Comparison of ENCODE assay signal across 8 cellular contexts in genomic region chr10:89644967-89645741, GRCh38. TPM values are rescaled to one million over a fixed set of nuclear protein-coding genes. Genes with fewer than 3 reads are reported as not detected.
A peak's percentile ranks its signal among the peaks of the same experiment; 100 is the strongest.
DNase-seq lines count a peak whose midpoint lies in the region; ATAC-seq, FAIRE-seq and TF ChIP-seq lines count a peak whose summit lies in the region.

PANK1 (minus strand) TSS chr10:89645242; CDS start chr10:89644891, 351 bp downstream.

- no peaks in the 10 kb centered on the region for H3K9me3 ChIP-seq in lower lobe of right lung

- H3K27ac Mint-ChIP-seq in activated CD4-positive, alpha-beta memory T cell treated with anti-CD3 and anti-CD28 coated beads for 36 hours = peak within 1 kb of the TSS; percentile 59

- peaks cover 7% of the 10 kb centered on the region for H3K4me1 Mint-ChIP-seq in activated CD4-positive, alpha-beta memory T cell treated with anti-CD3 and anti-CD28 coated beads for 36 hours (ENCODE audit: low read depth)

- FAIRE-seq in GM19239 (lab: Jason Lieb, UNC) = peak; percentile 92

- H3K27me3 Mint-ChIP-seq in activated CD4-positive, alpha-beta memory T cell treated with anti-CD3 and anti-CD28 coated beads for 36 hours = no peaks in the 10 kb centered on the region

- H3K36me3 ChIP-seq in lower lobe of right lung = no peaks in the 10 kb centered on the region

- peak within 1 kb of the TSS; percentile 86 for H3K4me3 ChIP-seq in lower lobe of right lung

- peak within 1 kb of the TSS; percentile 94 for H3K27ac ChIP-seq in C4-2B
- peak within 1 kb of the TSS; percentile 76 for H3K27ac ChIP-seq in lower lobe of right lung

- CTCF ChIA-PET in activated CD4-positive, alpha-beta memory T cell treated with anti-CD3 and anti-CD28 coated beads for 36 hours (lab: Charles Lee) = interaction anchor here (2.1 kb wide), 1 partner anchor 56 kb away, joined by 9 read pairs; the partner anchor contains the start of gene KIF20B

- no peaks in the 10 kb centered on the region for H3K9me3 Mint-ChIP-seq in activated CD4-positive, alpha-beta memory T cell treated with anti-CD3 and anti-CD28 coated beads for 36 hours

- ATAC-seq in HG03432 (IDR thresholded peaks at IDR 0.05; ENCODE audit: unreplicated experiment) (peak; percentile 55), lower lobe of right lung (peak; percentile 79 to 83)

- peaks cover 24% of the 10 kb centered on the region for H3K4me1 ChIP-seq in lower lobe of right lung

- POLR2A ChIA-PET in activated CD4-positive, alpha-beta memory T cell treated with anti-CD3 and anti-CD28 coated beads for 36 hours (lab: Charles Lee) = interaction anchor here (1.4 kb wide), 1 partner anchor 56 kb away, joined by 4 read pairs; the partner anchor contains the start of gene KIF20B

- no peaks in the 10 kb centered on the region for H3K27me3 ChIP-seq in lower lobe of right lung (ENCODE audit: low read depth)

- no peaks in the 10 kb centered on the region for H3K36me3 Mint-ChIP-seq in activated CD4-positive, alpha-beta memory T cell treated with anti-CD3 and anti-CD28 coated beads for 36 hours

- intact Hi-C loops in activated CD4-positive, alpha-beta memory T cell treated with anti-CD3 and anti-CD28 coated beads for 36 hours (cut with micrococcal nuclease) = loop anchor here (1.0 to 5.0 kb wide), 6 partner anchors 34 to 1227 kb away; partner anchors contain the start of genes IFIT5, KIF20B and RPP30
- intact Hi-C loops in lower lobe of right lung (cut with DNase I) = no loop called here

- H3K4me3 Mint-ChIP-seq in activated CD4-positive, alpha-beta memory T cell treated with anti-CD3 and anti-CD28 coated beads for 36 hours = no peak within 1 kb of the TSS

- TF ChIP-seq CTCF in C4-2B (conservative IDR thresholded peaks at IDR 0.05) (no peak), lower lobe of right lung (IDR thresholded peaks at IDR 0.05) (no peak)

- DNase-seq in GM19239 (ENCODE audit: insufficient read length, low spot score) (peak; percentile 30), NCI-H526 treated with DMSO at 0.1 percent for 48 hours (lab: John Stamatoyannopoulos, UW) (peak; percentile 64), ecto neural progenitor cell (ENCODE audit: low spot score) (peak; percentile 93), lower lobe of right lung (peak; percentile 83)
- peak; percentile 83 for DNase-seq in activated CD4-positive, alpha-beta memory T cell treated with anti-CD3 and anti-CD28 coated beads for 36 hours
- DNase-seq in stimulated activated CD4-positive, alpha-beta T cell treated with anti-CD3 and anti-CD28 coated beads, TNF-alpha, amount 100 ng/mL, for 24 hours (ENCODE audit: low read depth in 3 of 3) = peak; percentile 48 to 77 (median 52)

RNA-seq across cellular contexts. Expression of gene PANK1, which starts in this region (rescaled TPM):
- total RNA-seq in activated CD4-positive, alpha-beta memory T cell treated with anti-CD3 and anti-CD28 coated beads for 36 hours = 1 to 10 TPM; 2.1 to 2.5 TPM
- 8.2 TPM for total RNA-seq in lower lobe of right lung

Comparison
In these comparisons a context has a peak if more than half of its experiments do, and no peak if none do; other contexts are left out.
1. Peak in every context shown above with its lines: DNase-seq, ATAC-seq, H3K4me3 ChIP-seq and H3K27ac ChIP-seq.
2. DNase-seq: peak in every context shown above with its lines; median percentile 93 in ecto neural progenitor cell; 83 in activated CD4-positive, alpha-beta memory T cell treated with anti-CD3 and anti-CD28 coated beads for 36 hours; 83 in lower lobe of right lung; 64 in NCI-H526 treated with DMSO at 0.1 percent for 48 hours; 52 in stimulated activated CD4-positive, alpha-beta T cell treated with anti-CD3 and anti-CD28 coated beads, TNF-alpha, amount 100 ng/mL, for 24 hours; 30 in GM19239.